10 cellular contexts compared by ENCODE assay signal in genomic region chr10:110820321-110820814, GRCh38. TPM values are rescaled to one million over a fixed set of nuclear protein-coding genes. Genes with fewer than 3 reads are reported as not detected.
A peak's percentile ranks its signal among the peaks of the same experiment; 100 is the strongest.
DNase-seq lines count a peak whose midpoint lies in the region; ATAC-seq and TF ChIP-seq lines count a peak whose summit lies in the region.
"Had no signal": no experiment of that assay in that cellular context is flagged by ENCODE, and none has a peak within 500 bp of the region (broad histone marks: within the 10 kb centered on the region; RNA-seq: fewer than 3 reads in every experiment).

No MANE protein-coding gene starts in this region.

- ATAC-seq in SK-N-SH treated with all-trans-retinoic acid at 6 μM for 48 hours = peak; percentile 85
- ATAC-seq in activated naive CD8-positive, alpha-beta T cell treated with anti-CD3 and anti-CD28 coated beads, Interleukin-2, amount 50 U/mL, for 24 hours = no peak

- TF ChIP-seq CTCF in fibroblast of pulmonary artery (IDR thresholded peaks at IDR 0.05; ENCODE audit: low read length, missing control alignments) (no peak), tibial artery (IDR thresholded peaks at IDR 0.05) (no peak), GM10266 (IDR thresholded peaks at IDR 0.05; ENCODE audit: control insufficient read depth, insufficient read depth, low read depth, missing control alignments) (no peak)

- H3K27ac ChIP-seq in tibial artery = peak overlapping the region; percentile 78 to 79

- no peaks in the 10 kb centered on the region for H3K36me3 ChIP-seq in tibial artery

- H3K4me3 ChIP-seq in fibroblast of pulmonary artery (replicated peaks; ENCODE audit: low read depth, low read length) (no peak overlapping the region), tibial artery (peak overlapping the region in 1 of 2 donors; percentile 32)

- H3K27me3 Mint-ChIP-seq in activated naive CD8-positive, alpha-beta T cell treated with anti-CD3 and anti-CD28 coated beads, Interleukin-2, amount 50 U/mL, for 24 hours = no peaks in the 10 kb centered on the region

- peaks cover 30% of the 10 kb centered on the region for H3K4me1 Mint-ChIP-seq in activated naive CD8-positive, alpha-beta T cell treated with anti-CD3 and anti-CD28 coated beads, Interleukin-2, amount 50 U/mL, for 24 hours

- no peaks in the 10 kb centered on the region for H3K36me3 Mint-ChIP-seq in activated naive CD8-positive, alpha-beta T cell treated with anti-CD3 and anti-CD28 coated beads, Interleukin-2, amount 50 U/mL, for 24 hours (ENCODE audit: low read depth)

- no peak overlapping the region for H3K27ac Mint-ChIP-seq in activated naive CD8-positive, alpha-beta T cell treated with anti-CD3 and anti-CD28 coated beads, Interleukin-2, amount 50 U/mL, for 24 hours

- H3K27me3 ChIP-seq in tibial artery = no peaks in the 10 kb centered on the region

- H3K4me1 ChIP-seq in tibial artery = peaks cover 0 to 56% (median 53%) of the 10 kb centered on the region in 4 donors

- peak; percentile 21 for DNase-seq in fibroblast of pulmonary artery (ENCODE audit: low read depth)
- peak; percentile 94 for DNase-seq in myocyte (ENCODE audit: low read depth)
- DNase-seq in tibial artery = peak; percentile 69 to 88
- no peak for DNase-seq in GM10266 (ENCODE audit: extremely low spot score)
- no peak for DNase-seq in HCEC 1CT
- no peak for DNase-seq in activated naive CD8-positive, alpha-beta T cell treated with anti-CD3 and anti-CD28 coated beads, Interleukin-2, amount 50 U/mL, for 24 hours
- no peak for DNase-seq in NCI-H2107 treated with DMSO at 0.1 percent for 48 hours (lab: John Stamatoyannopoulos, UW; ENCODE audit: unreplicated experiment)
- DNase-seq: activated CD4-positive, alpha-beta T cell treated with anti-CD3 and anti-CD28 coated beads, Interleukin-2, amount 50 U/mL, for 1 hour; SHP77 had no signal

- intact Hi-C loops in tibial artery (cut with DNase I; ENCODE audit: low total_unique reads) = loop anchor here (5.0 kb wide), 1 partner anchor 52 kb away; the partner anchor contains the start of gene PDCD4

- no peak overlapping the region for H3K4me3 Mint-ChIP-seq in activated naive CD8-positive, alpha-beta T cell treated with anti-CD3 and anti-CD28 coated beads, Interleukin-2, amount 50 U/mL, for 24 hours

- no peaks in the 10 kb centered on the region for H3K9me3 Mint-ChIP-seq in activated naive CD8-positive, alpha-beta T cell treated with anti-CD3 and anti-CD28 coated beads, Interleukin-2, amount 50 U/mL, for 24 hours

- H3K9me3 ChIP-seq in tibial artery = no peaks in the 10 kb centered on the region

TF ChIP-seq in SK-N-SH treated with all-trans-retinoic acid at 6 μM for 48 hours, 23 proteins besides CTCF, POLR2A, EP300 and RAD21:
- TF ChIP-seq ZNF8 (CRISPR knock-in tag; IDR thresholded peaks at IDR 0.05) (peak; percentile 64), SNAI2 (CRISPR knock-in tag; IDR thresholded peaks at IDR 0.05) (peak; percentile 59), ZFP3 (CRISPR knock-in tag; IDR thresholded peaks at IDR 0.05) (0 out of 2 replicates have a peak, but pooled peaks have one; percentile 11), TCF4 (CRISPR knock-in tag; IDR thresholded peaks at IDR 0.05; ENCODE audit: borderline replicate concordance) (peak; percentile 56), ISL1 (CRISPR knock-in tag; IDR thresholded peaks at IDR 0.05) (peak; percentile 58), ZNF565 (CRISPR knock-in tag; conservative IDR thresholded peaks at IDR 0.05; ENCODE audit: low read depth) (no peak), BACH2 (CRISPR knock-in tag; IDR thresholded peaks at IDR 0.05; ENCODE audit: borderline replicate concordance) (no peak)

RNA-seq across cellular contexts. Expression of gene PDCD4, which starts 51.4 kb away (rescaled TPM):
- total RNA-seq in myocyte = 36.2 and 37.0 TPM in 2 replicates
- polyA plus RNA-seq in myocyte (2012) = 112 TPM

Comparison
In these comparisons a context has a peak if more than half of its experiments do, and no peak if none do; other contexts are left out.
1. DNase-seq: peak in fibroblast of pulmonary artery (single experiment), myocyte (single experiment) and tibial artery (2 of 2); none in GM10266 (single experiment), HCEC 1CT (single experiment), activated naive CD8-positive, alpha-beta T cell treated with anti-CD3 and anti-CD28 coated beads, Interleukin-2, amount 50 U/mL, for 24 hours (single experiment) and NCI-H2107 treated with DMSO at 0.1 percent for 48 hours (single experiment).